In genomic region chr20:3804254-3804751, GRCh38 we compare ENCODE assay signal across 15 cellular contexts. TPM values are rescaled to one million over a fixed set of nuclear protein-coding genes. Genes with fewer than 3 reads are reported as not detected.
DNase-seq lines count a peak whose midpoint lies in the region; ATAC-seq and TF ChIP-seq lines count a peak whose summit lies in the region.
"Had no signal": no experiment of that assay in that cellular context is flagged by ENCODE, and none has a peak within 500 bp of the region (broad histone marks: within the 10 kb centered on the region; RNA-seq: fewer than 3 reads in every experiment).

No MANE protein-coding gene starts in this region.

- H3K27ac ChIP-seq in left lung, result peak overlapping the region; percentile 69 to 89
- H3K27ac ChIP-seq in upper lobe of left lung, result peak overlapping the region; percentile 91 to 98 (median 96)
- H3K27ac ChIP-seq: prostate gland had no signal

- TF ChIP-seq POLR2A in upper lobe of left lung (IDR thresholded peaks at IDR 0.05), result no peak

- TF ChIP-seq CTCF in left lung (IDR thresholded peaks at IDR 0.05) (no peak), upper lobe of left lung (IDR thresholded peaks at IDR 0.05) (no peak)

- TF ChIP-seq EP300 in upper lobe of left lung (IDR thresholded peaks at IDR 0.05), result peak in 2 of 4 donors; percentile 29 to 63

- CTCF ChIA-PET in activated naive CD4-positive, alpha-beta T cell treated with anti-CD3 and anti-CD28 coated beads, Interleukin-2, amount 10 ng/mL, durations not matched to agents 7 days and 5 days (lab: Charles Lee), result interaction anchor here (0.6 to 1.6 kb wide), 2 partner anchors 14 to 17 kb away, joined by 3 to 6 read pairs; no protein-coding TSS in a partner anchor
- CTCF ChIA-PET in activated CD8-positive, alpha-beta T cell treated with anti-CD3 and anti-CD28 coated beads, Interleukin-2, amount 10 ng/mL, durations not matched to agents 7 days and 5 days (lab: Charles Lee), result no interaction called here

- peaks cover 88% of the 10 kb centered on the region for H3K4me1 Mint-ChIP-seq in activated naive CD4-positive, alpha-beta T cell treated with anti-CD3 and anti-CD28 coated beads, Interleukin-2, amount 10 ng/mL, durations not matched to agents 7 days and 5 days
- peaks cover 73% of the 10 kb centered on the region for H3K4me1 Mint-ChIP-seq in activated CD8-positive, alpha-beta T cell treated with anti-CD3 and anti-CD28 coated beads, Interleukin-2, amount 10 ng/mL, durations not matched to agents 7 days and 5 days (ENCODE audit: low read depth)

- no peak overlapping the region for H3K4me3 Mint-ChIP-seq in activated naive CD4-positive, alpha-beta T cell treated with anti-CD3 and anti-CD28 coated beads, Interleukin-2, amount 10 ng/mL, durations not matched to agents 7 days and 5 days
- H3K4me3 Mint-ChIP-seq in activated CD8-positive, alpha-beta T cell treated with anti-CD3 and anti-CD28 coated beads, Interleukin-2, amount 10 ng/mL, durations not matched to agents 7 days and 5 days, result no peak overlapping the region

- peak overlapping the region; percentile 86 for H3K27ac Mint-ChIP-seq in activated naive CD4-positive, alpha-beta T cell treated with anti-CD3 and anti-CD28 coated beads, Interleukin-2, amount 10 ng/mL, durations not matched to agents 7 days and 5 days
- H3K27ac Mint-ChIP-seq in activated CD8-positive, alpha-beta T cell treated with anti-CD3 and anti-CD28 coated beads, Interleukin-2, amount 10 ng/mL, durations not matched to agents 7 days and 5 days, result peak overlapping the region; percentile 75

- POLR2A ChIA-PET in activated CD8-positive, alpha-beta T cell treated with anti-CD3 and anti-CD28 coated beads, Interleukin-2, amount 10 ng/mL, durations not matched to agents 7 days and 5 days (lab: Charles Lee), result interaction anchor here (0.9 to 2.0 kb wide), 2 partner anchors 10 to 16 kb away, joined by 3 to 4 read pairs; partner anchors contain the start of gene AP5S1

- no peaks in the 10 kb centered on the region for H3K27me3 Mint-ChIP-seq in activated naive CD4-positive, alpha-beta T cell treated with anti-CD3 and anti-CD28 coated beads, Interleukin-2, amount 10 ng/mL, durations not matched to agents 7 days and 5 days
- no peaks in the 10 kb centered on the region for H3K27me3 Mint-ChIP-seq in activated CD8-positive, alpha-beta T cell treated with anti-CD3 and anti-CD28 coated beads, Interleukin-2, amount 10 ng/mL, durations not matched to agents 7 days and 5 days (ENCODE audit: low read depth)

- H3K27me3 ChIP-seq in left lung (no peaks in the 10 kb centered on the region), upper lobe of left lung (no peaks in the 10 kb centered on the region)

- intact Hi-C loops in left lung (cut with DNase I), result no loop called here

- 61 to 62% methylated on average over 3 to 11 of the region's 11 CpGs for WGBS in upper lobe of left lung, 2 donors

- no peak for ATAC-seq in activated CD8-positive, alpha-beta T cell treated with anti-CD3 and anti-CD28 coated beads, Interleukin-2, amount 10 ng/mL, durations not matched to agents 7 days and 5 days
- peak; percentile 21 for ATAC-seq in left lung
- ATAC-seq in upper lobe of left lung (ENCODE audit: low FRiP score in 2 of 2), result no peak
- no peak for ATAC-seq in HG03442 (IDR thresholded peaks at IDR 0.05; ENCODE audit: unreplicated experiment)
- ATAC-seq in HG03520 (IDR thresholded peaks at IDR 0.05; ENCODE audit: unreplicated experiment), result no peak

- no peak for DNase-seq in activated naive CD4-positive, alpha-beta T cell treated with anti-CD3 and anti-CD28 coated beads, Interleukin-2, amount 10 ng/mL, durations not matched to agents 7 days and 5 days
- no peak for DNase-seq in activated naive CD4-positive, alpha-beta T cell (lab: John Stamatoyannopoulos, UW)
- DNase-seq in activated CD8-positive, alpha-beta T cell treated with anti-CD3 and anti-CD28 coated beads, Interleukin-2, amount 10 ng/mL, durations not matched to agents 7 days and 5 days, result no peak
- DNase-seq in left lung (peak in 1 of 2 donors; percentile 66), upper lobe of left lung (peak in 1 of 2 donors; percentile 70), NCI-H345 (lab: John Stamatoyannopoulos, UW) (no peak)
- DNase-seq: AML-193; dermis blood vessel endothelial cell; NCI-H1048; NCI-H446 treated with DMSO at 0.1 percent for 48 hours; SHP77; stimulated activated CD4-positive, alpha-beta T cell treated with anti-CD3 and anti-CD28 coated beads, Interleukin-4, amount 100 ng/mL, for 4 hours had no signal

- H3K4me3 ChIP-seq in left lung (no peak overlapping the region), upper lobe of left lung (no peak overlapping the region)
- H3K4me3 ChIP-seq: prostate gland had no signal

- peaks cover 74% of the 10 kb centered on the region for H3K36me3 Mint-ChIP-seq in activated naive CD4-positive, alpha-beta T cell treated with anti-CD3 and anti-CD28 coated beads, Interleukin-2, amount 10 ng/mL, durations not matched to agents 7 days and 5 days
- H3K36me3 Mint-ChIP-seq in activated CD8-positive, alpha-beta T cell treated with anti-CD3 and anti-CD28 coated beads, Interleukin-2, amount 10 ng/mL, durations not matched to agents 7 days and 5 days (ENCODE audit: low read depth), result peaks cover 78% of the 10 kb centered on the region

- H3K9me3 Mint-ChIP-seq in activated naive CD4-positive, alpha-beta T cell treated with anti-CD3 and anti-CD28 coated beads, Interleukin-2, amount 10 ng/mL, durations not matched to agents 7 days and 5 days, result no peaks in the 10 kb centered on the region
- no peaks in the 10 kb centered on the region for H3K9me3 Mint-ChIP-seq in activated CD8-positive, alpha-beta T cell treated with anti-CD3 and anti-CD28 coated beads, Interleukin-2, amount 10 ng/mL, durations not matched to agents 7 days and 5 days (ENCODE audit: insufficient read depth)

- H3K36me3 ChIP-seq in left lung (peaks cover 0 to 68% of the 10 kb centered on the region in 2 donors), upper lobe of left lung (peaks cover 4 to 66% (median 62%) of the 10 kb centered on the region in 4 donors)
- H3K36me3 ChIP-seq: prostate gland had no signal

- H3K9me3 ChIP-seq in left lung, result no peaks in the 10 kb centered on the region
- H3K9me3 ChIP-seq in upper lobe of left lung, result no peaks in the 10 kb centered on the region
- H3K9me3 ChIP-seq: prostate gland had no signal

- peaks cover 69 to 95% of the 10 kb centered on the region in 2 donors for H3K4me1 ChIP-seq in left lung
- H3K4me1 ChIP-seq in upper lobe of left lung, result peaks cover 77 to 97% (median 89%) of the 10 kb centered on the region in 4 donors

RNA-seq across cellular contexts. Expression of gene CDC25B, which starts 8.2 kb away (rescaled TPM):
- 100 to 1,000 TPM; 294 to 298 TPM for total RNA-seq in activated CD8-positive, alpha-beta T cell treated with anti-CD3 and anti-CD28 coated beads, Interleukin-2, amount 10 ng/mL, durations not matched to agents 7 days and 5 days
- 100 to 1,000 TPM; 111 to 121 TPM for total RNA-seq in left lung
- total RNA-seq in upper lobe of left lung, result 100 to 1,000 TPM in 3 of 6 donors, 10 to 100 TPM in 3; 45.5 to 151 (median 99.1) TPM

RNA-seq across cellular contexts. Expression of gene AP5S1, which starts 16.0 kb away (rescaled TPM):
- 10 to 100 TPM; 13.8 to 16.5 TPM for total RNA-seq in activated CD8-positive, alpha-beta T cell treated with anti-CD3 and anti-CD28 coated beads, Interleukin-2, amount 10 ng/mL, durations not matched to agents 7 days and 5 days
- 10 to 100 TPM; 12.7 to 13.6 TPM for total RNA-seq in left lung
- 10 to 100 TPM in 5 of 6 donors, 1 to 10 TPM in 1; 9.4 to 20.8 (median 14.7) TPM for total RNA-seq in upper lobe of left lung

RNA-seq across cellular contexts. Expression of gene CENPB, which starts 17.8 kb away (rescaled TPM):
- total RNA-seq in activated CD8-positive, alpha-beta T cell treated with anti-CD3 and anti-CD28 coated beads, Interleukin-2, amount 10 ng/mL, durations not matched to agents 7 days and 5 days, result 10 to 100 TPM; 87.1 to 92.0 TPM
- 10 to 100 TPM; 78.5 to 94.5 TPM for total RNA-seq in left lung
- total RNA-seq in upper lobe of left lung, result 100 to 1,000 TPM in 2 of 6 donors, 10 to 100 TPM in 4; 56.6 to 125 (median 89.7) TPM

RNA-seq across cellular contexts. Expression of gene SPEF1, which starts 23.1 kb away (rescaled TPM):
- under 1 TPM; 0.16 TPM for total RNA-seq in activated CD8-positive, alpha-beta T cell treated with anti-CD3 and anti-CD28 coated beads, Interleukin-2, amount 10 ng/mL, durations not matched to agents 7 days and 5 days
- total RNA-seq in left lung, result 1 to 10 TPM in 1 of 2 donors, under 1 TPM in 1; 0.26 to 2.8 TPM
- 10 to 100 TPM in 1 of 6 donors, 1 to 10 TPM in 4, under 1 TPM in 1; 0.34 to 15.1 (median 5.4) TPM for total RNA-seq in upper lobe of left lung
- total RNA-seq: dermis blood vessel endothelial cell had no signal

RNA-seq across cellular contexts. Expression of gene ADISSP, which starts 36.8 kb away (rescaled TPM):
- total RNA-seq in activated CD8-positive, alpha-beta T cell treated with anti-CD3 and anti-CD28 coated beads, Interleukin-2, amount 10 ng/mL, durations not matched to agents 7 days and 5 days, result 10 to 100 TPM; 37.4 to 38.5 TPM
- total RNA-seq in left lung (10 to 100 TPM; 19.4 to 35.6 TPM), upper lobe of left lung (10 to 100 TPM in 5 of 6 donors, 1 to 10 TPM in 1; 6.7 to 41.9 (median 39.1) TPM)
